Comparison of ENCODE assay signal across 35 cellular contexts in the genomic region with DNA sequence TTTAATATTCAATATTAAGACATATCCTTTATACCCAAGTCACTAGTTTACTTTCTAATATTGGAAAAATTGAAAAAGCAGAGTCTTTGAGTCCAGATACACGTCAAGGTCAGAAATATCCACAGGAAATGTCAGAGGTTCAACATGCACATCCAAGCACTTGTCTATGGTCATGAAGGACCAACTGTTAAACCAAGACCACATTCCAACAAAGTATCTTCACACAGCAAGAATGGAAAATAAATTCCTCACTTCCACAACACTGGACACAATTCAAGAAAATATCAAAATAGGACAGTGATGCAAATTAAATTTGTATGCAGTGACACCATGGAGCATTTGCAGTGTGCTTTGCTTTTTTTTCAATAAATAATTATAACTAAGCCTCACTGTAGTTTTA.
"Had no signal": no experiment of that assay in that cellular context is flagged by ENCODE, and none has a peak within 500 bp of the region (broad histone marks: within the 10 kb centered on the region; RNA-seq: fewer than 3 reads in every experiment).

No MANE protein-coding gene starts in this region.

- DNase-seq: activated B cell treated with CpG ODN at 0.5 μM for 24 hours; activated CD4-positive, alpha-beta memory T cell treated with anti-CD3 and anti-CD28 coated beads for 36 hours; activated CD4-positive, alpha-beta T cell treated with anti-CD3 and anti-CD28 coated beads for 4 hours; activated CD4-positive, alpha-beta T cell treated with anti-CD3 and anti-CD28 coated beads, Interleukin-2, amount 10 ng/mL, durations not matched to agents 24 days and 14 days; activated CD4-positive, alpha-beta T cell treated with anti-CD3 and anti-CD28 coated beads, Interleukin-2, amount 50 U/mL, for 1 hour; activated CD4-positive, alpha-beta T cell treated with anti-CD3 and anti-CD28 coated beads, Interleukin-2, amount 50 U/mL, for 4 hours; activated CD4-positive, CD25-positive, alpha-beta regulatory T cell treated with anti-CD3 and anti-CD28 coated beads, Interleukin-2, amount 50 U/mL, for 72 hours; activated CD8-positive, alpha-beta memory T cell treated with anti-CD3 and anti-CD28 coated beads, Interleukin-2, amount 50 U/mL, for 4 hours; activated CD8-positive, alpha-beta T cell treated with anti-CD3 and anti-CD28 coated beads for 36 hours; activated effector memory CD4-positive, alpha-beta T cell treated with anti-CD3 and anti-CD28 coated beads, Interleukin-2, amount 50 U/mL, for 16 hours; activated gamma-delta T cell treated with Interleukin-2 at 50 U/mL for 16 hours; activated naive CD4-positive, alpha-beta T cell; activated naive CD4-positive, alpha-beta T cell treated with anti-CD3 and anti-CD28 coated beads for 36 hours; activated naive CD8-positive, alpha-beta T cell treated with anti-CD3 and anti-CD28 coated beads, Interleukin-2, amount 10 ng/mL, durations not matched to agents 7 days and 5 days; activated naive CD8-positive, alpha-beta T cell treated with anti-CD3 and anti-CD28 coated beads, Interleukin-2, amount 50 U/mL, for 24 hours; activated T-cell treated with anti-CD3 and anti-CD28 coated beads for 4 hours; activated T-cell treated with anti-CD3 and anti-CD28 coated beads, Interleukin-2, amount 50 U/mL, for 1 hour; activated T-cell treated with anti-CD3 and anti-CD28 coated beads, Interleukin-2, amount 50 U/mL, for 4 hours; activated T-cell treated with anti-CD3 and anti-CD28 coated beads, Interleukin-2, amount 50 U/mL, for 72 hours; amygdala; anterior cingulate cortex; central memory CD4-positive, alpha-beta T cell; SW 1271; T-helper 1 cell; T-helper 2 cell; T-helper 9 cell had no signal

- H3K9me3 Mint-ChIP-seq: activated B cell treated with CpG ODN at 0.5 μM for 24 hours; activated CD4-positive, alpha-beta memory T cell treated with anti-CD3 and anti-CD28 coated beads for 36 hours; activated CD4-positive, alpha-beta T cell treated with anti-CD3 and anti-CD28 coated beads, Interleukin-2, amount 10 ng/mL, durations not matched to agents 24 days and 14 days; activated CD8-positive, alpha-beta T cell treated with anti-CD3 and anti-CD28 coated beads for 36 hours; activated naive CD4-positive, alpha-beta T cell treated with anti-CD3 and anti-CD28 coated beads for 36 hours; activated naive CD4-positive, alpha-beta T cell treated with anti-CD3 and anti-CD28 coated beads, Interleukin-2, amount 50 U/mL, for 24 hours; activated naive CD8-positive, alpha-beta T cell treated with anti-CD3 and anti-CD28 coated beads, Interleukin-2, amount 10 ng/mL, durations not matched to agents 7 days and 5 days; activated naive CD8-positive, alpha-beta T cell treated with anti-CD3 and anti-CD28 coated beads, Interleukin-2, amount 50 U/mL, for 24 hours; activated T-cell treated with anti-CD3 and anti-CD28 coated beads, Interleukin-2, amount 50 U/mL, for 4 hours; activated T-helper 1 cell treated with anti-CD3 and anti-CD28 coated beads, Interleukin-12 subunit alpha, Interleukin-12 subunit beta, Interleukin-2, Interleukin-4 antibody, amounts not matched to agents 30 ng/mL and 10 ng/mL and 1 ng/mL, durations not matched to agents 14 hours and 24 hours and 36 hours; brain; T-helper 1 cell treated with Interleukin-12 subunit alpha and Interleukin-12 subunit beta and Interleukin-4 antibody, amounts not matched to agents 30 μg/mL and 1 μg/mL, for 36 hours; T-helper 2 cell treated with Interferon-gamma antibody and Interleukin-4, amounts not matched to agents 5 μg/mL and 100 μg/mL, for 36 hours had no signal

- H3K27me3 ChIP-seq: ascending aorta had no signal

- H3K4me3 Mint-ChIP-seq: activated B cell treated with CpG ODN at 0.5 μM for 24 hours; activated CD4-positive, alpha-beta memory T cell treated with anti-CD3 and anti-CD28 coated beads for 36 hours; activated CD4-positive, alpha-beta T cell treated with anti-CD3 and anti-CD28 coated beads, Interleukin-2, amount 10 ng/mL, durations not matched to agents 24 days and 14 days; activated CD8-positive, alpha-beta T cell treated with anti-CD3 and anti-CD28 coated beads for 36 hours; activated naive CD4-positive, alpha-beta T cell treated with anti-CD3 and anti-CD28 coated beads for 36 hours; activated naive CD4-positive, alpha-beta T cell treated with anti-CD3 and anti-CD28 coated beads, Interleukin-2, amount 50 U/mL, for 24 hours; activated naive CD8-positive, alpha-beta T cell; activated naive CD8-positive, alpha-beta T cell treated with anti-CD3 and anti-CD28 coated beads, Interleukin-2, amount 10 ng/mL, durations not matched to agents 7 days and 5 days; activated naive CD8-positive, alpha-beta T cell treated with anti-CD3 and anti-CD28 coated beads, Interleukin-2, amount 50 U/mL, for 24 hours; activated T-cell treated with anti-CD3 and anti-CD28 coated beads, Interleukin-2, amount 50 U/mL, for 4 hours; activated T-cell treated with anti-CD3 and anti-CD28 coated beads, Interleukin-2, amount 50 U/mL, for 72 hours; activated T-helper 1 cell treated with anti-CD3 and anti-CD28 coated beads, Interleukin-12 subunit alpha, Interleukin-12 subunit beta, Interleukin-2, Interleukin-4 antibody, amounts not matched to agents 30 ng/mL and 10 ng/mL and 1 ng/mL, durations not matched to agents 14 hours and 24 hours and 36 hours; activated T-helper 17 cell treated with anti-CD3 and anti-CD28 coated beads, Interleukin-2, amount 50 U/mL, for 72 hours; brain; T-helper 1 cell treated with Interleukin-12 subunit alpha and Interleukin-12 subunit beta and Interleukin-4 antibody, amounts not matched to agents 30 μg/mL and 1 μg/mL, for 36 hours; T-helper 2 cell treated with Interferon-gamma antibody and Interleukin-4, amounts not matched to agents 5 μg/mL and 100 μg/mL, for 36 hours had no signal

- H3K36me3 ChIP-seq: ascending aorta had no signal

- H3K9me3 ChIP-seq: ascending aorta had no signal

- H3K4me3 ChIP-seq: ascending aorta had no signal

- H3K27ac ChIP-seq: ascending aorta, VCaP had no signal

- H3K27me3 Mint-ChIP-seq: activated B cell treated with CpG ODN at 0.5 μM for 24 hours; activated CD4-positive, alpha-beta memory T cell treated with anti-CD3 and anti-CD28 coated beads for 36 hours; activated CD4-positive, alpha-beta T cell treated with anti-CD3 and anti-CD28 coated beads, Interleukin-2, amount 10 ng/mL, durations not matched to agents 24 days and 14 days; activated CD8-positive, alpha-beta T cell treated with anti-CD3 and anti-CD28 coated beads for 36 hours; activated naive CD4-positive, alpha-beta T cell treated with anti-CD3 and anti-CD28 coated beads, Interleukin-2, amount 50 U/mL, for 24 hours; activated naive CD8-positive, alpha-beta T cell; activated naive CD8-positive, alpha-beta T cell treated with anti-CD3 and anti-CD28 coated beads, Interleukin-2, amount 10 ng/mL, durations not matched to agents 7 days and 5 days; activated naive CD8-positive, alpha-beta T cell treated with anti-CD3 and anti-CD28 coated beads, Interleukin-2, amount 50 U/mL, for 24 hours; brain had no signal

- H3K27ac Mint-ChIP-seq: activated B cell treated with CpG ODN at 0.5 μM for 24 hours; activated CD4-positive, alpha-beta memory T cell treated with anti-CD3 and anti-CD28 coated beads for 36 hours; activated CD4-positive, alpha-beta T cell treated with anti-CD3 and anti-CD28 coated beads, Interleukin-2, amount 10 ng/mL, durations not matched to agents 24 days and 14 days; activated CD8-positive, alpha-beta T cell treated with anti-CD3 and anti-CD28 coated beads for 36 hours; activated naive CD4-positive, alpha-beta T cell treated with anti-CD3 and anti-CD28 coated beads for 36 hours; activated naive CD4-positive, alpha-beta T cell treated with anti-CD3 and anti-CD28 coated beads, Interleukin-2, amount 50 U/mL, for 24 hours; activated naive CD8-positive, alpha-beta T cell; activated naive CD8-positive, alpha-beta T cell treated with anti-CD3 and anti-CD28 coated beads, Interleukin-2, amount 10 ng/mL, durations not matched to agents 7 days and 5 days; activated naive CD8-positive, alpha-beta T cell treated with anti-CD3 and anti-CD28 coated beads, Interleukin-2, amount 50 U/mL, for 24 hours; activated T-cell treated with anti-CD3 and anti-CD28 coated beads, Interleukin-2, amount 50 U/mL, for 72 hours; activated T-helper 1 cell treated with anti-CD3 and anti-CD28 coated beads, Interleukin-12 subunit alpha, Interleukin-12 subunit beta, Interleukin-2, Interleukin-4 antibody, amounts not matched to agents 30 ng/mL and 10 ng/mL and 1 ng/mL, durations not matched to agents 14 hours and 24 hours and 36 hours; activated T-helper 17 cell treated with anti-CD3 and anti-CD28 coated beads, Interleukin-2, amount 50 U/mL, for 72 hours; brain; T-helper 1 cell treated with Interleukin-12 subunit alpha and Interleukin-12 subunit beta and Interleukin-4 antibody, amounts not matched to agents 30 μg/mL and 1 μg/mL, for 36 hours; T-helper 2 cell treated with Interferon-gamma antibody and Interleukin-4, amounts not matched to agents 5 μg/mL and 100 μg/mL, for 36 hours had no signal

- H3K36me3 Mint-ChIP-seq: activated CD4-positive, alpha-beta memory T cell treated with anti-CD3 and anti-CD28 coated beads for 36 hours; activated naive CD4-positive, alpha-beta T cell treated with anti-CD3 and anti-CD28 coated beads, Interleukin-2, amount 50 U/mL, for 24 hours; activated naive CD8-positive, alpha-beta T cell; activated naive CD8-positive, alpha-beta T cell treated with anti-CD3 and anti-CD28 coated beads, Interleukin-2, amount 10 ng/mL, durations not matched to agents 7 days and 5 days; brain had no signal

- H3K4me1 ChIP-seq: ascending aorta had no signal

- H3K4me1 Mint-ChIP-seq: activated B cell treated with CpG ODN at 0.5 μM for 24 hours; activated CD4-positive, alpha-beta T cell treated with anti-CD3 and anti-CD28 coated beads, Interleukin-2, amount 10 ng/mL, durations not matched to agents 24 days and 14 days; activated naive CD4-positive, alpha-beta T cell treated with anti-CD3 and anti-CD28 coated beads, Interleukin-2, amount 50 U/mL, for 24 hours; activated naive CD8-positive, alpha-beta T cell treated with anti-CD3 and anti-CD28 coated beads, Interleukin-2, amount 10 ng/mL, durations not matched to agents 7 days and 5 days; activated naive CD8-positive, alpha-beta T cell treated with anti-CD3 and anti-CD28 coated beads, Interleukin-2, amount 50 U/mL, for 24 hours; activated T-helper 17 cell treated with anti-CD3 and anti-CD28 coated beads, Interleukin-2, amount 50 U/mL, for 72 hours had no signal
